8 cellular contexts compared by ENCODE assay signal in the genomic region with DNA sequence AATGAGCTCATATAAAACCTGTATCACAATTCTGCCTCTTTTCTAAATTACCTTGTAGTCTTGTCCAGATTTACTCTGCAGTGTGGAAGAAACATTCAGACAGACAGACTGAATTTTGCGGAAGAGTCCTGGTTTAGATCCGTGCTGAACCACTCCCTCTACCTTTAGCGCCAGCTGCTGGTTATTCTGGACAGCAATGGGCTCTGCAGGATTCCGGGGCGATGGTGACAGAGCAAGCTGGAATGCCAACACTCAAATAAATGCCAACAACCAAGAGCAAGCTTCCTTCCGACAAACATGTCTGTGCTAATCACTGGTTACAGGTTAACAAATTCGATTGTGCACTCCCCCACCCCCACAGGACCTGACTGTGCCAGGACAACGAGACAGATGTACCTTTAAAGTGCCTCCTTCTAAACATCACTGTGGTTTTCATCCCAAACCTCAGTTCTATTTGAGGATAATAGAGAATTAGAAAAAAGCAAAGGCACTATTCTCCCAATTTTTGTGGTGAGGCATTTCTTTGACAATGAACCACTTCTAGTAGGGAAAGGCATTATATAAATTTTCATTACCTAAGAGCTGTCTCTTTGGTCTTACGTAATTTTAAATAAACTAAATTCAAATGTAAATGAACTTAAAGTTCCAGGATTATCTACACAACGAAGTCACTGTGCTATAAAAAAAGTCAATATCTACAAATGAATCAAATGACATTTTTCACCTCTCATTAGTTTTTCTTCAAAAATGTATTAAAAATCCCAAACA.
A peak's percentile ranks its signal among the peaks of the same experiment; 100 is the strongest.
DNase-seq lines count a peak whose midpoint lies in the region; ATAC-seq, FAIRE-seq and TF ChIP-seq lines count a peak whose summit lies in the region.

No MANE protein-coding gene starts in this region.

- CTCF ChIA-PET in MCF 10A (lab: Yijun Ruan, JAX): interaction anchor here (0.5 to 5.5 kb wide), 75 partner anchors 8 to 511 kb away, joined by 3 to 151 read pairs (median 5); partner anchors contain the start of genes DTL, INTS7 and NEK2
- CTCF ChIA-PET in activated naive CD4-positive, alpha-beta T cell treated with anti-CD3 and anti-CD28 coated beads for 36 hours (lab: Charles Lee): no interaction called here

- peak; percentile 96 for TF ChIP-seq CTCF in MCF 10A (IDR thresholded peaks at IDR 0.05; ENCODE audit: unreplicated experiment)

- BruUV-seq in MCF 10A (replicated peaks; lab: Mats Ljungman, UMichigan): no TSS peak

- no peak for ATAC-seq in HG02678 (IDR thresholded peaks at IDR 0.05; ENCODE audit: unreplicated experiment)

- peaks cover 14% of the 10 kb centered on the region for H3K4me1 Mint-ChIP-seq in MCF 10A (ENCODE audit: insufficient read depth, unreplicated experiment)
- peaks cover 7% of the 10 kb centered on the region for H3K4me1 Mint-ChIP-seq in activated naive CD4-positive, alpha-beta T cell treated with anti-CD3 and anti-CD28 coated beads for 36 hours (ENCODE audit: low read depth)

- peak overlapping the region; percentile 21 for H3K27ac Mint-ChIP-seq in MCF 10A (ENCODE audit: low read depth, unreplicated experiment)
- H3K27ac Mint-ChIP-seq in activated naive CD4-positive, alpha-beta T cell treated with anti-CD3 and anti-CD28 coated beads for 36 hours: no peak overlapping the region

- FAIRE-seq in urothelium cell line (lab: Jason Lieb, UNC): no peak

- H3K27me3 Mint-ChIP-seq in MCF 10A (ENCODE audit: insufficient read depth, unreplicated experiment): no peaks in the 10 kb centered on the region
- H3K27me3 Mint-ChIP-seq in activated naive CD4-positive, alpha-beta T cell treated with anti-CD3 and anti-CD28 coated beads for 36 hours (ENCODE audit: low read depth): no peaks in the 10 kb centered on the region

- peak overlapping the region; percentile 3 for H3K4me3 Mint-ChIP-seq in MCF 10A (ENCODE audit: unreplicated experiment)
- H3K4me3 Mint-ChIP-seq in activated naive CD4-positive, alpha-beta T cell treated with anti-CD3 and anti-CD28 coated beads for 36 hours: no peak overlapping the region

- intact Hi-C loops in MCF 10A (cut with micrococcal nuclease): loop anchor here (1.0 to 2.0 kb wide), 4 partner anchors 90 to 265 kb away; partner anchors contain the start of genes DTL, INTS7 and LPGAT1
- intact Hi-C loops in activated naive CD4-positive, alpha-beta T cell treated with anti-CD3 and anti-CD28 coated beads for 36 hours (cut with micrococcal nuclease): no loop called here

- no peaks in the 10 kb centered on the region for H3K9me3 Mint-ChIP-seq in MCF 10A (ENCODE audit: unreplicated experiment)
- H3K9me3 Mint-ChIP-seq in activated naive CD4-positive, alpha-beta T cell treated with anti-CD3 and anti-CD28 coated beads for 36 hours: no peaks in the 10 kb centered on the region

- POLR2A ChIA-PET in MCF 10A (lab: Yijun Ruan, JAX): interaction anchor here (0.6 to 3.9 kb wide), 36 partner anchors 11 to 517 kb away, joined by 3 to 54 read pairs (median 4); partner anchors contain the start of genes DTL and INTS7

- DNase-seq in NCI-H82 (lab: John Stamatoyannopoulos, UW) (peak; percentile 53), NCI-H82 treated with DMSO at 0.1 percent for 48 hours (lab: John Stamatoyannopoulos, UW; ENCODE audit: unreplicated experiment) (no peak), MCF 10A (ENCODE audit: unreplicated experiment) (peak; percentile 96), islet precursor cell (peak; percentile 91), urothelium cell line (ENCODE audit: low spot score) (peak; percentile 81), NCI-H1105 treated with DMSO at 0.1 percent for 48 hours (lab: John Stamatoyannopoulos, UW) (no peak)
- no peak for DNase-seq in activated naive CD4-positive, alpha-beta T cell treated with anti-CD3 and anti-CD28 coated beads for 36 hours

- peaks cover 51% of the 10 kb centered on the region for H3K36me3 Mint-ChIP-seq in MCF 10A (ENCODE audit: insufficient read depth, unreplicated experiment)
- H3K36me3 Mint-ChIP-seq in activated naive CD4-positive, alpha-beta T cell treated with anti-CD3 and anti-CD28 coated beads for 36 hours (ENCODE audit: low read depth): peaks cover 27% of the 10 kb centered on the region

Comparison
In these comparisons a context has a peak if more than half of its experiments do, and no peak if none do; other contexts are left out.
1. DNase-seq: peak in NCI-H82 (single experiment), MCF 10A (single experiment), islet precursor cell (single experiment) and urothelium cell line (single experiment); none in NCI-H82 treated with DMSO at 0.1 percent for 48 hours (single experiment), activated naive CD4-positive, alpha-beta T cell treated with anti-CD3 and anti-CD28 coated beads for 36 hours (single experiment) and NCI-H1105 treated with DMSO at 0.1 percent for 48 hours (single experiment).